ENCODE assay signal across 9 cellular contexts in the genomic region with DNA sequence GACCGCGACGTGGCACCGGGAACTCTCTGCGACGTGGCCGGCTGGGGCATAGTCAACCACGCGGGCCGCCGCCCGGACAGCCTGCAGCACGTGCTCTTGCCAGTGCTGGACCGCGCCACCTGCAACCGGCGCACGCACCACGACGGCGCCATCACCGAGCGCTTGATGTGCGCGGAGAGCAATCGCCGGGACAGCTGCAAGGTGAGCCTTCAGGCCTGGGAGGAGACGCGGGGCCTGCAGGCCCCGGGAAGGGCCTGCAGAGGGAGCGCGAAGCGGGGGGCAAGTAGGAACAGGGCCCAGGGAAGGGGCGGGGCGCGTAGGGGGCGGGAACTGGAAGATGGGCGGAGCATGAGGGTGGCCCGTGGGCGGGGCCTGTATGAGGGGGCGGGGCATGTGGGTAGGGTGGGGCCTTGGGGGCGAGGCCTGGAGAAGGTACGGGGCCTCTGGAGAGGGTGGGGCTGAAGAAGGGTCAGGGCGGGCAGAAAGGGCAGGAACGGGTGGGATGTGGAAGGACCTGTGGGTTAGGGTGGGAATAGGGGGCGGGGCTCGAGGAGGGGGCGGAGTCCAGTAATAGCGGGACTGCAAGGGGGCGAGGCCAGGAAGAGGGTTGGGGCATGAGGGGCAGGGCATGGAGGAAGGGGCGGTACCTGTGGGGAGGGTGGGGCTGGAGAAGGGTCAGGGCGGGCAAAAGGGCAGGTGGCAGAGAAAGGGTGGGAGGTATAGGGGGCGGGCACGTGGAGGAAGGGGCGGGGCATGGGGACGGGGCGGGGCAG. TPM values are rescaled to one million over a fixed set of nuclear protein-coding genes. Genes with fewer than 3 reads are reported as not detected.
DNase-seq lines count a peak whose midpoint lies in the region; ATAC-seq, FAIRE-seq and TF ChIP-seq lines count a peak whose summit lies in the region.
"Had no signal": no experiment of that assay in that cellular context is flagged by ENCODE, and none has a peak within 500 bp of the region (broad histone marks: within the 10 kb centered on the region; RNA-seq: fewer than 3 reads in every experiment).

No MANE protein-coding gene starts in this region.

- peak; percentile 15 for TF ChIP-seq CTCF in fibroblast of the aortic adventitia (IDR thresholded peaks at IDR 0.05; ENCODE audit: insufficient read depth, low read length)

- no peak overlapping the region for H3K4me3 ChIP-seq in fibroblast of the aortic adventitia (ENCODE audit: low read depth, low read length)

- peak; percentile 79 for FAIRE-seq in GM18507 (lab: Jason Lieb, UNC)

- no peak for ATAC-seq in HG03565 (IDR thresholded peaks at IDR 0.05; ENCODE audit: unreplicated experiment)
- no peak for ATAC-seq in GM18502 (IDR thresholded peaks at IDR 0.05; ENCODE audit: poor library complexity, unreplicated experiment)

- DNase-seq in GM18507 (ENCODE audit: extremely low spot score, insufficient read length, low read depth) (peak; percentile 69), NCI-H82 (lab: John Stamatoyannopoulos, UW) (peak; percentile 93), fibroblast of the aortic adventitia (ENCODE audit: low read depth) (no peak)
- peak; percentile 87 for DNase-seq in activated CD8-positive, alpha-beta memory T cell treated with anti-CD3 and anti-CD28 coated beads for 24 hours
- peak; percentile 48 to 80 for DNase-seq in stimulated activated CD4-positive, alpha-beta T cell treated with anti-CD3 and anti-CD28 coated beads, Interleukin-2, amount 100 ng/mL, for 48 hours
- DNase-seq in NK-92 treated with Interleukin-12 subunit alpha and Interleukin-12 subunit beta, amount 100 ng/mL, for 24 hours (lab: John Stamatoyannopoulos, UW), result no peak

RNA-seq across cellular contexts. Expression of gene CFD, which starts 2.5 kb away (rescaled TPM):
- total RNA-seq in fibroblast of the aortic adventitia (ENCODE audit: low replicate concordance), result 25.8 and 161 TPM in 2 replicates

RNA-seq across cellular contexts. Expression of gene ELANE, which starts 9.8 kb away (rescaled TPM):
- 0.09 and 2.9 TPM in 2 replicates for total RNA-seq in fibroblast of the aortic adventitia (ENCODE audit: low replicate concordance)
- total RNA-seq: T-helper 2 cell treated with Interferon-gamma antibody and Interleukin-4, amounts not matched to agents 100 ng/mL and 5 ng/mL, for 36 hours had no signal

RNA-seq across cellular contexts. Expression of gene PRTN3, which starts 21.1 kb away (rescaled TPM):
- total RNA-seq in fibroblast of the aortic adventitia (ENCODE audit: low replicate concordance), result not detected in 2 replicates
- total RNA-seq: T-helper 2 cell treated with Interferon-gamma antibody and Interleukin-4, amounts not matched to agents 100 ng/mL and 5 ng/mL, for 36 hours had no signal

RNA-seq across cellular contexts. Expression of gene MED16, which starts 31.0 kb away (rescaled TPM):
- 21.0 and 24.5 TPM in 2 replicates for total RNA-seq in fibroblast of the aortic adventitia (ENCODE audit: low replicate concordance)

RNA-seq across cellular contexts. Expression of gene RNU6-9, which starts 31.3 kb away (rescaled TPM):
- total RNA-seq in fibroblast of the aortic adventitia (ENCODE audit: low replicate concordance), result not detected in 2 replicates
- total RNA-seq: T-helper 2 cell treated with Interferon-gamma antibody and Interleukin-4, amounts not matched to agents 100 ng/mL and 5 ng/mL, for 36 hours had no signal

Comparison
In these comparisons a context has a peak if more than half of its experiments do, and no peak if none do; other contexts are left out.
1. DNase-seq: peak in GM18507 (single experiment), NCI-H82 (single experiment), activated CD8-positive, alpha-beta memory T cell treated with anti-CD3 and anti-CD28 coated beads for 24 hours (single experiment) and stimulated activated CD4-positive, alpha-beta T cell treated with anti-CD3 and anti-CD28 coated beads, Interleukin-2, amount 100 ng/mL, for 48 hours (2 of 2); none in fibroblast of the aortic adventitia (single experiment) and NK-92 treated with Interleukin-12 subunit alpha and Interleukin-12 subunit beta, amount 100 ng/mL, for 24 hours (single experiment).